In the genomic region with DNA sequence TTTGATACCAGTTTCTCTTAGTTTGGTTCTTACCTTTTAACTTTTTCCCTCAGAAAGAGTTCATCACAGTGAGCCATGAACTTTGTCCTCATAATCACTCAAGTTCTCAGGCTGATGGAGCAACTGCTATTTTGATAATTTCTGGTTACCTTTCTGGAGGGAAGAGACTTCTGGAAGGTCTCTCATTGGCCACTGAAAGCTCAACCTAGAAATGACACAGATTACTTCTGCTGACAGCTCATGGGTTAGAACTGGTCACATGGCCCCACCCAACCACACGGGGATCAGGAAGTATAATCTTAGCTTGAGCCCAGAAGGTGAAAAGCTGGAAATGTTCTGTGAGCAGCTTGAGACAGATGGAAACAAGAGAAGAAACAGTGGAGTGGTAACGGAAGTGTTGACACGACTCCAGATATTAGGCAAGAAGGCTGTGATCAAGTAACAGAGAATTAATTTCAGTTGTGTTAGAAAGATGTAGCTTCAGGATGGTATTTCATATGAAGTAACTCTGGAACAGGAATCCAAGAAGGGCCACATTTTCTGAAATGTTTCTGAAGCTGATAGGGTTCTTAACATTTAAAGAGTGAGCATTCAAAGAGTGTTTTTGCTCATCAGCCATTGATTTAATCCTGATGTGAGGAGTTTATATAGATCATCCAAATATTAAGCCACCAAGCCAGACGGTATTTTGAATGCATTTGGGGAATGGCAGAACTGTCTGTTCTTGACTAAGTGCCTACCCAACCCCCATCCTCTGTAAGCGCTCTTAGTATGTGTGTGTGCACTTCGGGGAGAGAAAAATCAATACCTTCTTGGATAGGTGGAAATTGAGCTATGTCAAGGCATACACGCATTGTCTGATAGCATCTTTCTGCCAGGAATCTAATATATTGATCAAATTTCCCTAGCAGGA, we compare ENCODE assay signal across 14 cellular contexts. TPM values are rescaled to one million over a fixed set of nuclear protein-coding genes. Genes with fewer than 3 reads are reported as not detected.
DNase-seq lines count a peak whose midpoint lies in the region; ATAC-seq and TF ChIP-seq lines count a peak whose summit lies in the region.
"Had no signal": no experiment of that assay in that cellular context is flagged by ENCODE, and none has a peak within 500 bp of the region (broad histone marks: within the 10 kb centered on the region; RNA-seq: fewer than 3 reads in every experiment).

No MANE protein-coding gene starts in this region.

- CTCF ChIA-PET in GM10248 (lab: Yijun Ruan, JAX), result interaction anchor here (0.9 to 2.9 kb wide), 5 partner anchors 10 to 253 kb away, joined by 3 to 7 read pairs (median 4); partner anchors contain the start of gene XPR1

- H3K27ac ChIP-seq in WERI-Rb-1, result 0 out of 2 replicates have a peak overlapping the region, but pooled peaks have one; percentile 25
- H3K27ac ChIP-seq in heart right ventricle, result peak overlapping the region in 7 of 10 donors; percentile 72 to 86 (median 75)
- H3K27ac ChIP-seq: spleen had no signal

- ATAC-seq in heart right ventricle, result peak in 4 of 8 donors; percentile 13 to 67 (median 34)
- ATAC-seq in HG03439 (IDR thresholded peaks at IDR 0.05; ENCODE audit: unreplicated experiment), result no peak

- 65 to 68% methylated on average over 7 of the region's 7 CpGs for WGBS in heart right ventricle, 2 donors

- H3K27me3 ChIP-seq in WERI-Rb-1 (ENCODE audit: insufficient read depth, low read depth, severe bottlenecking) (no peaks in the 10 kb centered on the region), heart right ventricle (no peaks in the 10 kb centered on the region)
- H3K27me3 ChIP-seq: spleen had no signal

- H3K9me3 ChIP-seq in WERI-Rb-1 (ENCODE audit: severe bottlenecking) (no peaks in the 10 kb centered on the region), heart right ventricle (no peaks in the 10 kb centered on the region)
- H3K9me3 ChIP-seq: spleen had no signal

- DNase-seq in SIG-M5 treated with dmso at 0.1 percent for 504 hours (lab: John Stamatoyannopoulos, UW; ENCODE audit: unreplicated experiment) (peak; percentile 32), SIG-M5 (lab: John Stamatoyannopoulos, UW) (no peak), WERI-Rb-1 (peak; percentile 62), heart right ventricle (no peak), stromal cell of bone marrow (ENCODE audit: low read depth) (peak; percentile 10), GM10248 (ENCODE audit: extremely low spot score) (no peak)
- DNase-seq in stimulated activated CD4-positive, alpha-beta T cell treated with anti-CD3 and anti-CD28 coated beads, Interleukin-1b, Interleukin-23, amount 100 ng/mL, for 48 hours, result no peak
- DNase-seq: ACHN; activated CD4-positive, CD25-positive, alpha-beta regulatory T cell; effector memory CD4-positive, alpha-beta T cell; NK-92 treated with Interleukin-12 subunit alpha and Interleukin-12 subunit beta, amount 100 ng/mL, for 24 hours; spleen had no signal

- no peak for TF ChIP-seq CTCF in WERI-Rb-1 (IDR thresholded peaks at IDR 0.05; ENCODE audit: low read depth, low read length)
- no peak for TF ChIP-seq CTCF in heart right ventricle (IDR thresholded peaks at IDR 0.05)
- no peak for TF ChIP-seq CTCF in GM10248 (IDR thresholded peaks at IDR 0.05; ENCODE audit: control extremely low read depth, extremely low read depth, low read depth, missing control alignments)

- POLR2A ChIA-PET in GM10248 (lab: Yijun Ruan, JAX), result no interaction called here

- H3K36me3 ChIP-seq in WERI-Rb-1 (no peaks in the 10 kb centered on the region), heart right ventricle (no peaks in the 10 kb centered on the region)
- H3K36me3 ChIP-seq: spleen had no signal

- H3K4me3 ChIP-seq in WERI-Rb-1 (ENCODE audit: low read depth, low read length) (no peak overlapping the region), heart right ventricle (no peak overlapping the region)
- H3K4me3 ChIP-seq: spleen had no signal

- peaks cover 0 to 28% (median 19%) of the 10 kb centered on the region in 9 donors for H3K4me1 ChIP-seq in heart right ventricle

- intact Hi-C loops in heart right ventricle (cut with DNase I), result loop anchor here in 3 of 10 donors (5.0 to 10.0 kb wide), 3 partner anchors 43 to 65 kb away; no protein-coding TSS in a partner anchor

RNA-seq across cellular contexts. Expression of gene XPR1, which starts 21.9 kb away (rescaled TPM):
- total RNA-seq in heart right ventricle, result 100 to 1,000 TPM in 4 of 10 donors, 10 to 100 TPM in 6; 28.2 to 142 (median 78.7) TPM
- 10 to 100 TPM; 18.3 to 20.8 TPM for polyA plus RNA-seq in heart right ventricle

RNA-seq across cellular contexts. Expression of gene OVAAL, which starts 51.1 kb away (rescaled TPM):
- total RNA-seq in heart right ventricle, result 1 to 10 TPM in 9 of 10 donors, under 1 TPM in 1; 0.27 to 5.8 (median 2.7) TPM
- 1 to 10 TPM; 2.3 to 7.3 TPM for polyA plus RNA-seq in heart right ventricle
- total RNA-seq: lower leg skin, spleen had no signal
- polyA plus RNA-seq: spleen had no signal

Comparison
In these comparisons a context has a peak if more than half of its experiments do, and no peak if none do; other contexts are left out.
1. DNase-seq: peak in SIG-M5 treated with dmso at 0.1 percent for 504 hours (single experiment), WERI-Rb-1 (single experiment) and stromal cell of bone marrow (single experiment); none in SIG-M5 (single experiment), heart right ventricle (0 of 2), GM10248 (single experiment) and stimulated activated CD4-positive, alpha-beta T cell treated with anti-CD3 and anti-CD28 coated beads, Interleukin-1b, Interleukin-23, amount 100 ng/mL, for 48 hours (single experiment).